In the genomic region with DNA sequence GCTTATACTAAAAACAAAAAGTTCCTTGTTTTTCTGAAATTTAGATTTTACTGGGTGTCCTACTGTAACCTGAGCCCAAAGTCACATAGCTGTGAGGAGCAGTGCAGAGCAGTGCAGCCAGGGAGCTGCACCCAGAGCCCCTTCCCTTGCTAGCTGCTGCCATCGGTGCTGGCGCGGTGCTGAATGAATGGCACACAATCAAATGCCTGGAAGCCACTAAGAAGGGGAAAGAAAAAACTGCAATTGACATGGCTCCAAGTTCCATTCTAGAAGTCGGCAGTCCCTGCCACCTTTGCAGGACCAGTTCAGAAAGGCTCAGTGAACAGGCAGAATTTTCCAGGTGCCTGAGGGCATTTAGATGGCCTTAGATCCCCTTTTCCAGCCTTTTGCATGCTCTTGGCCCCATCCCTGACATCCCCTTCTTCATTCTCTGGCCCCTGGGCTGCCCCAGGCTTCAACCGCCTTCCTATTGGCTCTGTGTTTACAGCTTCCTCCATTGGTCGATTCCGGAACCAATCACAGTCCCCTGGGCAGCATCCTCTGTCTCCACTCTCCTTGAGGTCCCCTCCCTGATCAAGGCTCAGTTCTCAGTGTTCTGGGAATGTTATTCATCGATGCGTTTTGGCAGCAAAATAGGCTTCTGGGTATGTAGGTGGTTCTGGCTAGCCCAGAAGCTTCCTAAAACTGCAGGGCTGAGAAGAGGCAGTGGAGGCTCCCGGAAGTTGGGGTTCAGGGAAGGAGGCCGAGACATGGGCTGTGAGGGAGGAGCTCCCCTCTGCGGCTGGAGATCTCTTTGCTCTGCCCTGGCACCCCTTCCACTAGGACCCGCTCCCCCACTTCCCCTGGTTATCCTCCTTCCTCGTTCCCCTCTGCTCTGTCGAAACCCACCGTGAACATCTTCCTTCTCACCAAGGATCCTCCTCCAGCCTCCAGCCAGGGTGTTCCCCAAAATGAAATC, we compare ENCODE assay signal across 21 cellular contexts. TPM values are rescaled to one million over a fixed set of nuclear protein-coding genes. Genes with fewer than 3 reads are reported as not detected.
A peak's percentile ranks its signal among the peaks of the same experiment; 100 is the strongest.
DNase-seq lines count a peak whose midpoint lies in the region; TF ChIP-seq lines count a peak whose summit lies in the region.
"Had no signal": no experiment of that assay in that cellular context is flagged by ENCODE, and none has a peak within 500 bp of the region (broad histone marks: within the 10 kb centered on the region; RNA-seq: fewer than 3 reads in every experiment).

No MANE protein-coding gene starts in this region.

- H3K4me1 ChIP-seq in SK-N-SH (ENCODE audit: control insufficient read depth in 1 of 2, insufficient read depth in 2 of 2, low read depth in 1 of 2, low read length in 1 of 2) (peaks cover 0 to 5% of the 10 kb centered on the region in 2 experiments; a peak in 1 of 4 replicates), HAP-1 (no peaks in the 10 kb centered on the region)

- no peaks in the 10 kb centered on the region for H4K20me1 ChIP-seq in SK-N-SH (ENCODE audit: insufficient read depth)

- H3K9me3 ChIP-seq in SK-N-SH (no peaks in the 10 kb centered on the region), HAP-1 (no peaks in the 10 kb centered on the region)

- in situ Hi-C loops in HAP-1 (cut with MboI; ENCODE audit: low sequenced_read_pairs): no loop called here

- DNase-seq in Ammon's horn (ENCODE audit: low spot score): peak; percentile 95
- DNase-seq in SK-N-SH: peak; percentile 78
- DNase-seq in middle frontal gyrus (ENCODE audit: extremely low spot score, low spot score): peak; percentile 77
- no peak for DNase-seq in GF-D8 (lab: John Stamatoyannopoulos, UW)
- no peak for DNase-seq in HAP-1 (ENCODE audit: low spot score in 2 of 2)
- DNase-seq in HUDEP-2 (lab: John Stamatoyannopoulos, UW; ENCODE audit: unreplicated experiment in 76 of 76): no peak
- no peak for DNase-seq in mesothelial cell of epicardium (ENCODE audit: low spot score in 2 of 2, unreplicated experiment in 2 of 2)
- DNase-seq: ACHN; activated CD4-positive, alpha-beta T cell treated with anti-CD3 and anti-CD28 coated beads for 36 hours; CD8-positive, alpha-beta memory T cell; HCEC 1CT; Karpas-422; NCI-H1105 treated with DMSO at 0.1 percent for 48 hours; NCI-H2171; right cardiac atrium; stimulated activated naive CD4-positive, alpha-beta T cell; T-helper 9 cell had no signal

- no peak overlapping the region for H3K9ac ChIP-seq in SK-N-SH

- POLR2A ChIA-PET in SK-N-SH (lab: Yijun Ruan, JAX): interaction anchor here (1.1 kb wide), 1 partner anchor 38 kb away, joined by 4 read pairs; no protein-coding TSS in a partner anchor

- H3K9me3 Mint-ChIP-seq in mesothelial cell of epicardium: peaks cover 12% of the 10 kb centered on the region
- H3K9me3 Mint-ChIP-seq: central memory CD8-positive, alpha-beta T cell; type B pancreatic cell had no signal

- H3K36me3 ChIP-seq in SK-N-SH (replicated peaks in 1 of 2; ENCODE audit: control insufficient read depth in 1 of 2, insufficient read depth in 2 of 2, low read length in 1 of 2) (no peaks in the 10 kb centered on the region), HAP-1 (replicated peaks) (no peaks in the 10 kb centered on the region)

- CTCF ChIA-PET in SK-N-SH (lab: Yijun Ruan, JAX): interaction anchor here (0.8 kb wide), 1 partner anchor 112 kb away, joined by 3 read pairs; the partner anchor contains the start of gene WFDC1

- no peaks in the 10 kb centered on the region for H3K27me3 Mint-ChIP-seq in mesothelial cell of epicardium (ENCODE audit: low read depth)
- H3K27me3 Mint-ChIP-seq: type B pancreatic cell had no signal

- no peaks in the 10 kb centered on the region for H3K79me2 ChIP-seq in SK-N-SH (ENCODE audit: insufficient read depth)

- peak overlapping the region; percentile 46; the same call in 1 of the 2 replicates for H3K4me2 ChIP-seq in SK-N-SH

- H3K27me3 ChIP-seq in SK-N-SH (ENCODE audit: insufficient read depth): peaks cover 13% of the 10 kb centered on the region; the same call in 1 of the 2 replicates
- H3K27me3 ChIP-seq in HAP-1 (ENCODE audit: low read depth): peaks cover 14% of the 10 kb centered on the region

- no peak for TF ChIP-seq RAD21 in SK-N-SH (IDR thresholded peaks at IDR 0.05; ENCODE audit: low read length)

- TF ChIP-seq EP300 in SK-N-SH (IDR thresholded peaks at IDR 0.05; ENCODE audit: borderline replicate concordance in 1 of 2, low read depth in 1 of 2, low read length in 1 of 2): no peak

- H3K36me3 Mint-ChIP-seq in mesothelial cell of epicardium: peaks cover 21% of the 10 kb centered on the region
- H3K36me3 Mint-ChIP-seq: CD8-positive, alpha-beta memory T cell had no signal

- no peak overlapping the region for H3K27ac Mint-ChIP-seq in mesothelial cell of epicardium
- H3K27ac Mint-ChIP-seq: activated CD4-positive, alpha-beta T cell treated with anti-CD3 and anti-CD28 coated beads for 36 hours had no signal

- H3K4me3 ChIP-seq in SK-N-SH (ENCODE audit: low read depth in 2 of 2, low read length in 1 of 2) (peak overlapping the region; percentile 8 to 23; a peak in 3 of 4 replicates), HAP-1 (no peak overlapping the region)

- 28% methylated on average over 15 of the region's 16 CpGs for WGBS in SK-N-SH (ENCODE audit: low lambda C conversion rate)

- no peak for TF ChIP-seq CTCF in SK-N-SH (IDR thresholded peaks at IDR 0.05)
- TF ChIP-seq CTCF in mesothelial cell of epicardium (IDR thresholded peaks at IDR 0.05; ENCODE audit: unreplicated experiment): no peak

- peak overlapping the region; percentile 81; the same call in 1 of the 2 replicates for H2AFZ ChIP-seq in SK-N-SH (ENCODE audit: low read depth)

- H3K27ac ChIP-seq in SK-N-SH (ENCODE audit: low read depth in 2 of 2, low read length in 1 of 2) (no peak overlapping the region), cingulate gyrus (ENCODE audit: low read depth, low read length) (peak overlapping the region; percentile 73)

- no peaks in the 10 kb centered on the region for H3K9me2 ChIP-seq in SK-N-SH

- H3F3A ChIP-seq in SK-N-SH (replicated peaks; ENCODE audit: insufficient read depth): no peaks in the 10 kb centered on the region

- H3K4me3 Mint-ChIP-seq in mesothelial cell of epicardium: no peak overlapping the region
- H3K4me3 Mint-ChIP-seq: activated CD4-positive, alpha-beta T cell treated with anti-CD3 and anti-CD28 coated beads for 36 hours; CD8-positive, alpha-beta memory T cell; central memory CD8-positive, alpha-beta T cell; type B pancreatic cell had no signal

- H3K4me1 Mint-ChIP-seq in mesothelial cell of epicardium: peaks cover 28% of the 10 kb centered on the region
- H3K4me1 Mint-ChIP-seq: activated CD4-positive, alpha-beta T cell treated with anti-CD3 and anti-CD28 coated beads for 36 hours; CD8-positive, alpha-beta memory T cell; central memory CD8-positive, alpha-beta T cell had no signal

TF ChIP-seq in SK-N-SH, 30 proteins besides CTCF, POLR2A, EP300 and RAD21:
- TF ChIP-seq MXI1 (IDR thresholded peaks at IDR 0.05; ENCODE audit: low read depth, low read length): no peak
- peak; percentile 54; the same call in 1 of the 2 replicates for TF ChIP-seq RFX5 (IDR thresholded peaks at IDR 0.05; ENCODE audit: low read length)
- TF ChIP-seq ELF1 (IDR thresholded peaks at IDR 0.05): 0 out of 2 replicates have a peak, but pooled peaks have one; percentile 28

RNA-seq across cellular contexts. Expression of gene ATP2C2, which starts 37.9 kb away (rescaled TPM):
- polyA plus RNA-seq in SK-N-SH (2012; rRNA removed): 0.33 and 0.47 TPM in 2 replicates
- polyA plus RNA-seq in SK-N-SH (2012; cell fraction: cytosol; rRNA removed): 0.14 and 0.17 TPM in 2 replicates
- polyA plus RNA-seq in SK-N-SH (2012; cell fraction: nucleus; rRNA removed): 0.38 and 1.3 TPM in 2 replicates
- 43.5 to 52.5 TPM (median 47.7 TPM) in 3 replicates for total RNA-seq in mesothelial cell of epicardium
- total RNA-seq: activated CD4-positive, alpha-beta T cell treated with anti-CD3 and anti-CD28 coated beads for 36 hours; CD8-positive, alpha-beta memory T cell; mononuclear cell; right cardiac atrium had no signal
- polyA plus RNA-seq: CD8-positive, alpha-beta memory T cell; right cardiac atrium had no signal

Comparison
In these comparisons a context has a peak if more than half of its experiments do, and no peak if none do; other contexts are left out.
1. DNase-seq: peak in Ammon's horn (single experiment), SK-N-SH (single experiment) and middle frontal gyrus (single experiment); none in GF-D8 (single experiment), HAP-1 (0 of 2), HUDEP-2 (0 of 76) and mesothelial cell of epicardium (0 of 2).